ENCODE assay signal across 15 cellular contexts in the genomic region with DNA sequence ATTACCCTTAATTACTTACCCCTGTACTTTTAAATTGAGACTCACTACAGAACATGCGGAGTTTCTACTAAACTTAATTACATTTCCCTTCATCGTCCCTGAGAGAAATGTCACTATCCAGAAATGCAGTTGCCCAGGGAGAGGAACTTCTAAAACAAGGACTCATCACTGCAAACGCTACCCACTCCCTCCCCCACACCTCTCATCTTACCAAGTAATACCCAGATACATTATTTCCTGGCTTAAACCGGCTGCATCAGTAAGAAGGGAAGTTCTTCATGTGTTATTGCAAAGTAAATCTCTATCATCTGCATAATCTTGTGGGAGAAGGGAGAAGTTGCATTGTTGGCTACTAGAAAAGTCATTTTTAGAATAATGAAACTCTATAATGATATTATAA.
DNase-seq lines count a peak whose midpoint lies in the region; ATAC-seq and TF ChIP-seq lines count a peak whose summit lies in the region.
"Had no signal": no experiment of that assay in that cellular context is flagged by ENCODE, and none has a peak within 500 bp of the region (broad histone marks: within the 10 kb centered on the region; RNA-seq: fewer than 3 reads in every experiment).

No MANE protein-coding gene starts in this region.

- no peak overlapping the region for H3K27ac ChIP-seq in transverse colon
- H3K27ac ChIP-seq: breast epithelium had no signal

- H3K4me3 Mint-ChIP-seq in activated T-cell treated with anti-CD3 and anti-CD28 coated beads, Interleukin-2, amount 50 U/mL, for 72 hours = peak overlapping the region; percentile 68 to 80
- no peak overlapping the region for H3K4me3 Mint-ChIP-seq in activated T-helper 1 cell treated with anti-CD3 and anti-CD28 coated beads, Interleukin-12 subunit alpha, Interleukin-12 subunit beta, Interleukin-2, Interleukin-4 antibody, amounts not matched to agents 30 ng/mL and 10 ng/mL and 1 ng/mL, durations not matched to agents 14 hours and 24 hours and 36 hours
- H3K4me3 Mint-ChIP-seq: type B pancreatic cell had no signal

- no peaks in the 10 kb centered on the region for H3K36me3 ChIP-seq in transverse colon
- H3K36me3 ChIP-seq: breast epithelium had no signal

- H3K27ac Mint-ChIP-seq in activated T-cell treated with anti-CD3 and anti-CD28 coated beads, Interleukin-2, amount 50 U/mL, for 72 hours = peak overlapping the region; percentile 86
- H3K27ac Mint-ChIP-seq in activated T-helper 1 cell treated with anti-CD3 and anti-CD28 coated beads, Interleukin-12 subunit alpha, Interleukin-12 subunit beta, Interleukin-2, Interleukin-4 antibody, amounts not matched to agents 30 ng/mL and 10 ng/mL and 1 ng/mL, durations not matched to agents 14 hours and 24 hours and 36 hours = peak overlapping the region; percentile 47
- H3K27ac Mint-ChIP-seq: type B pancreatic cell had no signal

- H3K4me3 ChIP-seq in transverse colon = no peak overlapping the region
- H3K4me3 ChIP-seq: breast epithelium had no signal

- no peaks in the 10 kb centered on the region for H3K9me3 ChIP-seq in transverse colon
- H3K9me3 ChIP-seq: breast epithelium had no signal

- 67 to 86% methylated on average over 2 to 4 of the region's 4 CpGs for WGBS in transverse colon (ENCODE audit: low coverage in 1 of 2), 2 donors

- peak; percentile 55 to 73 for ATAC-seq in activated T-cell treated with anti-CD3 and anti-CD28 coated beads, Interleukin-2, amount 50 U/mL, for 72 hours (replicated peaks in 1 of 2)
- ATAC-seq in GM19467 (IDR thresholded peaks at IDR 0.05; ENCODE audit: unreplicated experiment) = no peak

- peaks cover 0 to 5% of the 10 kb centered on the region in 2 donors for H3K36me3 Mint-ChIP-seq in activated T-cell treated with anti-CD3 and anti-CD28 coated beads, Interleukin-2, amount 50 U/mL, for 72 hours (ENCODE audit: insufficient read depth in 2 of 2)
- H3K36me3 Mint-ChIP-seq in activated T-helper 1 cell treated with anti-CD3 and anti-CD28 coated beads, Interleukin-12 subunit alpha, Interleukin-12 subunit beta, Interleukin-2, Interleukin-4 antibody, amounts not matched to agents 30 ng/mL and 10 ng/mL and 1 ng/mL, durations not matched to agents 14 hours and 24 hours and 36 hours (ENCODE audit: low read depth) = peaks cover 8% of the 10 kb centered on the region
- H3K36me3 Mint-ChIP-seq: type B pancreatic cell had no signal

- DNase-seq in activated T-cell treated with anti-CD3 and anti-CD28 coated beads, Interleukin-2, amount 50 U/mL, for 72 hours = no peak
- no peak for DNase-seq in activated T-cell treated with anti-CD3 and anti-CD28 coated beads for 4 hours
- DNase-seq in Kasumi-1 (lab: John Stamatoyannopoulos, UW) = peak; percentile 89 to 90
- no peak for DNase-seq in activated T-helper 1 cell treated with anti-CD3 and anti-CD28 coated beads, Interleukin-12 subunit alpha, Interleukin-12 subunit beta, Interleukin-2, Interleukin-4 antibody, amounts not matched to agents 30 ng/mL and 10 ng/mL and 1 ng/mL, durations not matched to agents 14 hours and 24 hours and 36 hours (ENCODE audit: low spot score)
- peak; percentile 7 for DNase-seq in occipital lobe (lab: John Stamatoyannopoulos, UW)
- no peak for DNase-seq in transverse colon
- no peak for DNase-seq in cerebellum (ENCODE audit: low spot score)
- DNase-seq: activated effector memory CD4-positive, alpha-beta T cell treated with anti-CD3 and anti-CD28 coated beads, Interleukin-2, amount 50 U/mL, for 16 hours; effector CD8-positive, alpha-beta T cell; hippocampal formation; NCI-H2081; NCI-H69 had no signal

- H3K4me1 Mint-ChIP-seq in activated T-cell treated with anti-CD3 and anti-CD28 coated beads, Interleukin-2, amount 50 U/mL, for 72 hours (ENCODE audit: low read depth) = peaks cover 62% of the 10 kb centered on the region
- H3K4me1 Mint-ChIP-seq in activated T-helper 1 cell treated with anti-CD3 and anti-CD28 coated beads, Interleukin-12 subunit alpha, Interleukin-12 subunit beta, Interleukin-2, Interleukin-4 antibody, amounts not matched to agents 30 ng/mL and 10 ng/mL and 1 ng/mL, durations not matched to agents 14 hours and 24 hours and 36 hours (ENCODE audit: low read depth) = peaks cover 15% of the 10 kb centered on the region

- TF ChIP-seq POLR2A in transverse colon (IDR thresholded peaks at IDR 0.05) = no peak

- in situ Hi-C loops in transverse colon (cut with MboI; ENCODE audit: low pct_ligation_motif_present in 1 of 4, low pct_unique_long_range_greater_than_20kb in 1 of 4, low sequenced_read_pairs in 3 of 4) = no loop called here

- TF ChIP-seq CTCF in transverse colon (IDR thresholded peaks at IDR 0.05) = no peak

- H3K27me3 ChIP-seq in transverse colon = no peaks in the 10 kb centered on the region
- H3K27me3 ChIP-seq: breast epithelium had no signal

- no peaks in the 10 kb centered on the region for H3K27me3 Mint-ChIP-seq in activated T-cell treated with anti-CD3 and anti-CD28 coated beads, Interleukin-2, amount 50 U/mL, for 72 hours (ENCODE audit: low read depth)
- peaks cover 2% of the 10 kb centered on the region for H3K27me3 Mint-ChIP-seq in activated T-helper 1 cell treated with anti-CD3 and anti-CD28 coated beads, Interleukin-12 subunit alpha, Interleukin-12 subunit beta, Interleukin-2, Interleukin-4 antibody, amounts not matched to agents 30 ng/mL and 10 ng/mL and 1 ng/mL, durations not matched to agents 14 hours and 24 hours and 36 hours (ENCODE audit: insufficient read depth)

- no peaks in the 10 kb centered on the region for H3K9me3 Mint-ChIP-seq in activated T-cell treated with anti-CD3 and anti-CD28 coated beads, Interleukin-2, amount 50 U/mL, for 72 hours
- no peaks in the 10 kb centered on the region for H3K9me3 Mint-ChIP-seq in activated T-helper 1 cell treated with anti-CD3 and anti-CD28 coated beads, Interleukin-12 subunit alpha, Interleukin-12 subunit beta, Interleukin-2, Interleukin-4 antibody, amounts not matched to agents 30 ng/mL and 10 ng/mL and 1 ng/mL, durations not matched to agents 14 hours and 24 hours and 36 hours
- H3K9me3 Mint-ChIP-seq: type B pancreatic cell had no signal

- H3K4me1 ChIP-seq in transverse colon = no peaks in the 10 kb centered on the region
- H3K4me1 ChIP-seq: breast epithelium had no signal

- no peak for TF ChIP-seq EP300 in transverse colon (IDR thresholded peaks at IDR 0.05; ENCODE audit: low read depth)

- intact Hi-C loops in activated T-helper 1 cell treated with anti-CD3 and anti-CD28 coated beads, Interleukin-12 subunit alpha, Interleukin-12 subunit beta, Interleukin-2, Interleukin-4 antibody, amounts not matched to agents 30 ng/mL and 10 ng/mL and 1 ng/mL, durations not matched to agents 14 hours and 24 hours and 36 hours (cut with micrococcal nuclease) = no loop called here
- intact Hi-C loops in transverse colon (cut with DNase I; ENCODE audit: low total_unique reads) = no loop called here

Comparison
In these comparisons a context has a peak if more than half of its experiments do, and no peak if none do; other contexts are left out.
1. DNase-seq: peak in Kasumi-1 (2 of 2) and occipital lobe (single experiment); none in activated T-cell treated with anti-CD3 and anti-CD28 coated beads, Interleukin-2, amount 50 U/mL, for 72 hours (0 of 2), activated T-cell treated with anti-CD3 and anti-CD28 coated beads for 4 hours (single experiment), activated T-helper 1 cell treated with anti-CD3 and anti-CD28 coated beads, Interleukin-12 subunit alpha, Interleukin-12 subunit beta, Interleukin-2, Interleukin-4 antibody, amounts not matched to agents 30 ng/mL and 10 ng/mL and 1 ng/mL, durations not matched to agents 14 hours and 24 hours and 36 hours (single experiment), transverse colon (single experiment) and cerebellum (single experiment).